Comparison of ENCODE assay signal across 8 cellular contexts in genomic region chr20:36856691-36857635, GRCh38. TPM values are rescaled to one million over a fixed set of nuclear protein-coding genes. Genes with fewer than 3 reads are reported as not detected.
DNase-seq lines count a peak whose midpoint lies in the region; ATAC-seq and TF ChIP-seq lines count a peak whose summit lies in the region.

No MANE protein-coding gene starts in this region.

- no peak for TF ChIP-seq EP300 in gastroesophageal sphincter (IDR thresholded peaks at IDR 0.05)

- CTCF ChIA-PET in activated CD8-positive, alpha-beta T cell treated with anti-CD3 and anti-CD28 coated beads, Interleukin-2, amount 10 ng/mL, durations not matched to agents 7 days and 5 days (lab: Charles Lee), result interaction anchor here (1.1 to 4.8 kb wide), 4 partner anchors 15 to 48 kb away, joined by 4 to 28 read pairs (median 12); no protein-coding TSS in a partner anchor

- peak; percentile 71 for ATAC-seq in activated CD8-positive, alpha-beta T cell treated with anti-CD3 and anti-CD28 coated beads, Interleukin-2, amount 10 ng/mL, durations not matched to agents 7 days and 5 days
- no peak for ATAC-seq in gastroesophageal sphincter
- no peak for ATAC-seq in HG03196 (IDR thresholded peaks at IDR 0.05; ENCODE audit: unreplicated experiment)

- POLR2A ChIA-PET in activated CD8-positive, alpha-beta T cell treated with anti-CD3 and anti-CD28 coated beads, Interleukin-2, amount 10 ng/mL, durations not matched to agents 7 days and 5 days (lab: Charles Lee), result interaction anchor here (0.9 to 2.7 kb wide), 3 partner anchors 10 to 21 kb away, joined by 4 to 13 read pairs (median 4); no protein-coding TSS in a partner anchor

- H3K4me3 ChIP-seq in gastroesophageal sphincter (no peak overlapping the region), stomach smooth muscle (ENCODE audit: low read length in 2 of 2) (no peak overlapping the region)

- no peak for TF ChIP-seq POLR2A in gastroesophageal sphincter (IDR thresholded peaks at IDR 0.05)

- H3K9me3 ChIP-seq in gastroesophageal sphincter (no peaks in the 10 kb centered on the region), stomach smooth muscle (ENCODE audit: control insufficient read depth in 2 of 2, low read length in 2 of 2) (no peaks in the 10 kb centered on the region)

- no peaks in the 10 kb centered on the region for H3K27me3 ChIP-seq in gastroesophageal sphincter
- H3K27me3 ChIP-seq in stomach smooth muscle (ENCODE audit: control insufficient read depth in 1 of 2, insufficient read depth in 2 of 2, low read length in 2 of 2), result no peaks in the 10 kb centered on the region

- H3K9me3 Mint-ChIP-seq in activated CD8-positive, alpha-beta T cell treated with anti-CD3 and anti-CD28 coated beads, Interleukin-2, amount 10 ng/mL, durations not matched to agents 7 days and 5 days (ENCODE audit: insufficient read depth), result no peaks in the 10 kb centered on the region

- H3K36me3 ChIP-seq in gastroesophageal sphincter (no peaks in the 10 kb centered on the region), stomach smooth muscle (ENCODE audit: control insufficient read depth in 2 of 2, insufficient read depth in 2 of 2, low read length in 2 of 2) (peaks cover 2% of the 10 kb centered on the region in 2 donors)

- peak overlapping the region in 1 of 2 donors; percentile 36 for H3K9ac ChIP-seq in stomach smooth muscle (ENCODE audit: low read length in 2 of 2)

- H3K27ac Mint-ChIP-seq in activated CD8-positive, alpha-beta T cell treated with anti-CD3 and anti-CD28 coated beads, Interleukin-2, amount 10 ng/mL, durations not matched to agents 7 days and 5 days, result peak overlapping the region; percentile 4

- peaks cover 8% of the 10 kb centered on the region for H3K27me3 Mint-ChIP-seq in activated CD8-positive, alpha-beta T cell treated with anti-CD3 and anti-CD28 coated beads, Interleukin-2, amount 10 ng/mL, durations not matched to agents 7 days and 5 days (ENCODE audit: low read depth)

- DNase-seq in DMS53 (lab: John Stamatoyannopoulos, UW) (peak; percentile 27), DMS53 treated with DMSO at 0.1 percent for 48 hours (lab: John Stamatoyannopoulos, UW; ENCODE audit: unreplicated experiment) (no peak), middle frontal gyrus (ENCODE audit: extremely low spot score, low spot score) (no peak), NCI-H1105 (lab: John Stamatoyannopoulos, UW) (no peak)
- peak; percentile 73 for DNase-seq in activated CD8-positive, alpha-beta T cell treated with anti-CD3 and anti-CD28 coated beads, Interleukin-2, amount 10 ng/mL, durations not matched to agents 7 days and 5 days

- H3K4me1 Mint-ChIP-seq in activated CD8-positive, alpha-beta T cell treated with anti-CD3 and anti-CD28 coated beads, Interleukin-2, amount 10 ng/mL, durations not matched to agents 7 days and 5 days (ENCODE audit: low read depth), result peaks cover 17% of the 10 kb centered on the region

- H3K36me3 Mint-ChIP-seq in activated CD8-positive, alpha-beta T cell treated with anti-CD3 and anti-CD28 coated beads, Interleukin-2, amount 10 ng/mL, durations not matched to agents 7 days and 5 days (ENCODE audit: low read depth), result no peaks in the 10 kb centered on the region

- no peak overlapping the region for H3K4me3 Mint-ChIP-seq in activated CD8-positive, alpha-beta T cell treated with anti-CD3 and anti-CD28 coated beads, Interleukin-2, amount 10 ng/mL, durations not matched to agents 7 days and 5 days

- H3K4me1 ChIP-seq in gastroesophageal sphincter (peaks cover 13 to 98% (median 76%) of the 10 kb centered on the region in 3 donors), stomach smooth muscle (ENCODE audit: control insufficient read depth, insufficient read depth, low read length) (peaks cover 83% of the 10 kb centered on the region)

- WGBS in gastroesophageal sphincter (ENCODE audit: low coverage in 1 of 2), 2 donors, result 40 to 49% methylated on average over 8 to 11 of the region's 17 CpGs

- TF ChIP-seq CTCF in gastroesophageal sphincter (IDR thresholded peaks at IDR 0.05), result no peak

- peak overlapping the region in 3 of 4 donors; percentile 91 to 98 (median 96) for H3K27ac ChIP-seq in gastroesophageal sphincter
- peak overlapping the region; percentile 64 for H3K27ac ChIP-seq in stomach smooth muscle (ENCODE audit: low read length)

RNA-seq across cellular contexts. Expression of gene TLDC2, which starts 19.0 kb away (rescaled TPM):
- total RNA-seq in activated CD8-positive, alpha-beta T cell treated with anti-CD3 and anti-CD28 coated beads, Interleukin-2, amount 10 ng/mL, durations not matched to agents 7 days and 5 days, result not detected
- total RNA-seq in gastroesophageal sphincter, result 1 to 10 TPM in 1 of 4 donors, under 1 TPM in 2, not detected in 1; 0.27 to 3.7 (median 0.27) TPM

Comparison
In these comparisons a context has a peak if more than half of its experiments do, and no peak if none do; other contexts are left out.
1. DNase-seq: peak in DMS53 (single experiment) and activated CD8-positive, alpha-beta T cell treated with anti-CD3 and anti-CD28 coated beads, Interleukin-2, amount 10 ng/mL, durations not matched to agents 7 days and 5 days (single experiment); none in DMS53 treated with DMSO at 0.1 percent for 48 hours (single experiment), middle frontal gyrus (single experiment) and NCI-H1105 (single experiment).